In genomic region chr18:39571511-39571910, GRCh38 we compare ENCODE assay signal across 10 cellular contexts.
DNase-seq lines count a peak whose midpoint lies in the region; ATAC-seq and TF ChIP-seq lines count a peak whose summit lies in the region.
"Had no signal": no experiment of that assay in that cellular context is flagged by ENCODE, and none has a peak within 500 bp of the region (broad histone marks: within the 10 kb centered on the region; RNA-seq: fewer than 3 reads in every experiment).

No MANE protein-coding gene starts in this region.

- no peaks in the 10 kb centered on the region for H3K27me3 ChIP-seq in dorsolateral prefrontal cortex
- no peaks in the 10 kb centered on the region for H3K27me3 ChIP-seq in effector memory CD4-positive, alpha-beta T cell (replicated peaks; ENCODE audit: control insufficient read depth, insufficient read depth, low read length, poor library complexity, severe bottlenecking)

- ATAC-seq in HG02759 (IDR thresholded peaks at IDR 0.05; ENCODE audit: unreplicated experiment), result no peak
- ATAC-seq: CD8-positive, alpha-beta T cell had no signal

- H3K4me1 Mint-ChIP-seq in osteocyte (ENCODE audit: unreplicated experiment), result no peaks in the 10 kb centered on the region

- intact Hi-C loops in dorsolateral prefrontal cortex (cut with DNase I), result no loop called here

- H3K4me3 Mint-ChIP-seq in osteocyte (ENCODE audit: unreplicated experiment), result no peak overlapping the region
- H3K4me3 Mint-ChIP-seq: CD8-positive, alpha-beta T cell had no signal

- H3K36me3 ChIP-seq in effector memory CD4-positive, alpha-beta T cell (ENCODE audit: control insufficient read depth, insufficient read depth, low read length), result no peaks in the 10 kb centered on the region

- no peaks in the 10 kb centered on the region for H3K36me3 Mint-ChIP-seq in osteocyte (ENCODE audit: unreplicated experiment)
- H3K36me3 Mint-ChIP-seq: CD8-positive, alpha-beta T cell had no signal

- H3K27me3 Mint-ChIP-seq in osteocyte (ENCODE audit: unreplicated experiment), result no peaks in the 10 kb centered on the region

- H3K4me1 ChIP-seq in effector memory CD4-positive, alpha-beta T cell (ENCODE audit: control insufficient read depth, insufficient read depth, low read length, poor library complexity, severe bottlenecking), result no peaks in the 10 kb centered on the region

- H3K9me3 ChIP-seq in effector memory CD4-positive, alpha-beta T cell (ENCODE audit: control insufficient read depth, low read length), result no peaks in the 10 kb centered on the region

- no peak overlapping the region for H3K4me3 ChIP-seq in dorsolateral prefrontal cortex
- no peak overlapping the region for H3K4me3 ChIP-seq in effector memory CD4-positive, alpha-beta T cell (ENCODE audit: insufficient read depth, low read depth, low read length, poor library complexity, severe bottlenecking)

- H3K27ac ChIP-seq in dorsolateral prefrontal cortex, result no peak overlapping the region
- H3K27ac ChIP-seq in effector memory CD4-positive, alpha-beta T cell (ENCODE audit: insufficient read depth, low read length, poor library complexity, severe bottlenecking), result no peak overlapping the region

- DNase-seq in NCI-H1694 (lab: John Stamatoyannopoulos, UW), result peak; percentile 5
- DNase-seq in NCI-H1694 treated with DMSO at 0.1 percent for 48 hours (lab: John Stamatoyannopoulos, UW), result no peak
- peak; percentile 36 for DNase-seq in NCI-H146 (lab: John Stamatoyannopoulos, UW)
- DNase-seq in dorsolateral prefrontal cortex, result no peak
- DNase-seq in osteocyte (ENCODE audit: extremely low spot score, unreplicated experiment), result no peak
- no peak for DNase-seq in effector memory CD4-positive, alpha-beta T cell
- DNase-seq in cerebellar nuclear complex (lab: John Stamatoyannopoulos, UW), result no peak
- DNase-seq: CD8-positive, alpha-beta T cell; hypothalamus had no signal

- TF ChIP-seq CTCF in dorsolateral prefrontal cortex (IDR thresholded peaks at IDR 0.05 in 54 of 56, conservative IDR thresholded peaks at IDR 0.05 in 2 of 56; ENCODE audit: low read depth in 1 of 56, partially characterized antibody in 56 of 56) (peak; percentile 29 to 68 (median 51)), osteocyte (IDR thresholded peaks at IDR 0.05) (peak; percentile 53)

- H3K9me3 Mint-ChIP-seq in osteocyte (ENCODE audit: unreplicated experiment), result no peaks in the 10 kb centered on the region

- no peak overlapping the region for H3K27ac Mint-ChIP-seq in osteocyte (ENCODE audit: unreplicated experiment)
- H3K27ac Mint-ChIP-seq: CD8-positive, alpha-beta T cell had no signal

Comparison
In these comparisons a context has a peak if more than half of its experiments do, and no peak if none do; other contexts are left out.
1. DNase-seq: peak in NCI-H1694 (single experiment) and NCI-H146 (single experiment); none in NCI-H1694 treated with DMSO at 0.1 percent for 48 hours (single experiment), dorsolateral prefrontal cortex (0 of 10), osteocyte (single experiment), effector memory CD4-positive, alpha-beta T cell (0 of 3) and cerebellar nuclear complex (0 of 2).